ENCODE assay signal across 9 cellular contexts in genomic region chr16:77213542-77214108, GRCh38. TPM values are rescaled to one million over a fixed set of nuclear protein-coding genes. Genes with fewer than 3 reads are reported as not detected.
DNase-seq lines count a peak whose midpoint lies in the region; ATAC-seq and TF ChIP-seq lines count a peak whose summit lies in the region.
"Had no signal": no experiment of that assay in that cellular context is flagged by ENCODE, and none has a peak within 500 bp of the region (broad histone marks: within the 10 kb centered on the region; RNA-seq: fewer than 3 reads in every experiment).

No MANE protein-coding gene starts in this region.

- peaks cover 10% of the 10 kb centered on the region for H3K4me1 Mint-ChIP-seq in T-helper 2 cell treated with Interferon-gamma antibody and Interleukin-4, amounts not matched to agents 5 μg/mL and 100 μg/mL, for 36 hours (ENCODE audit: low read depth)

- no peaks in the 10 kb centered on the region for H3K27me3 ChIP-seq in skeletal muscle satellite cell (ENCODE audit: control insufficient read depth, insufficient read depth, low read length)

- H3K27ac Mint-ChIP-seq in T-helper 2 cell treated with Interferon-gamma antibody and Interleukin-4, amounts not matched to agents 5 μg/mL and 100 μg/mL, for 36 hours: peak overlapping the region; percentile 49

- H3K27me3 Mint-ChIP-seq in T-helper 2 cell treated with Interferon-gamma antibody and Interleukin-4, amounts not matched to agents 5 μg/mL and 100 μg/mL, for 36 hours (ENCODE audit: low read depth): no peaks in the 10 kb centered on the region

- H3K36me3 Mint-ChIP-seq in T-helper 2 cell treated with Interferon-gamma antibody and Interleukin-4, amounts not matched to agents 5 μg/mL and 100 μg/mL, for 36 hours (ENCODE audit: low read depth): no peaks in the 10 kb centered on the region

- no peaks in the 10 kb centered on the region for H3K9me3 Mint-ChIP-seq in T-helper 2 cell treated with Interferon-gamma antibody and Interleukin-4, amounts not matched to agents 5 μg/mL and 100 μg/mL, for 36 hours

- in situ Hi-C loops in SK-MEL-5 (cut with HindIII; ENCODE audit: low pct_unique_long_range_greater_than_20kb, low sequenced_read_pairs): no loop called here

- H3K4me3 ChIP-seq in fibroblast of villous mesenchyme (ENCODE audit: low read depth, low read length) (no peak overlapping the region), skeletal muscle satellite cell (ENCODE audit: low read length) (peak overlapping the region; percentile 18)

- no peak for DNase-seq in T-helper 2 cell treated with Interferon-gamma antibody and Interleukin-4, amounts not matched to agents 5 μg/mL and 100 μg/mL, for 36 hours (ENCODE audit: low spot score)
- no peak for DNase-seq in T-helper 2 cell
- DNase-seq in SK-MEL-5 (ENCODE audit: low read depth, low spot score): peak; percentile 82
- DNase-seq in fibroblast of villous mesenchyme (ENCODE audit: low read depth): peak; percentile 32
- DNase-seq in Kasumi-1 (lab: John Stamatoyannopoulos, UW): no peak

- no peaks in the 10 kb centered on the region for H3K9me3 ChIP-seq in skeletal muscle satellite cell (replicated peaks; ENCODE audit: low read length)

- TF ChIP-seq CTCF in fibroblast of villous mesenchyme (IDR thresholded peaks at IDR 0.05; ENCODE audit: insufficient read depth, low read depth, low read length): no peak

- H3K4me3 Mint-ChIP-seq in T-helper 2 cell treated with Interferon-gamma antibody and Interleukin-4, amounts not matched to agents 5 μg/mL and 100 μg/mL, for 36 hours: peak overlapping the region; percentile 78

- H3K4me1 ChIP-seq in skeletal muscle satellite cell (ENCODE audit: control insufficient read depth, insufficient read depth, low read length): peaks cover 18% of the 10 kb centered on the region
- H3K4me1 ChIP-seq: parathyroid adenoma had no signal

- no peaks in the 10 kb centered on the region for H3K36me3 ChIP-seq in skeletal muscle satellite cell (ENCODE audit: insufficient read depth, low read length)

- H3K4me2 ChIP-seq in skeletal muscle satellite cell (ENCODE audit: low read length): peak overlapping the region; percentile 36

- no peak overlapping the region for H3K9ac ChIP-seq in skeletal muscle satellite cell (ENCODE audit: low read depth, low read length)
- H3K9ac ChIP-seq: parathyroid adenoma had no signal

- no peak for ATAC-seq in GM19351 (IDR thresholded peaks at IDR 0.05; ENCODE audit: unreplicated experiment)
- ATAC-seq in GM19467 (IDR thresholded peaks at IDR 0.05; ENCODE audit: unreplicated experiment): no peak

RNA-seq across cellular contexts. Expression of gene SYCE1L, which starts 14.4 kb away (rescaled TPM):
- total RNA-seq in SK-MEL-5 (2014; rRNA removed; shearing (Covaris generic)): not detected in 2 replicates
- not detected in 2 replicates for polyA plus RNA-seq in SK-MEL-5 (2015; cell fraction: cytosol; rRNA removed)
- polyA plus RNA-seq in SK-MEL-5 (2015; cell fraction: nucleus; rRNA removed): 0.43 TPM in 1 of 2 replicates, not detected in the other
- 0.32 TPM in 1 of 2 replicates, not detected in the other for total RNA-seq in fibroblast of villous mesenchyme
- total RNA-seq in skeletal muscle satellite cell (2012; rRNA removed): not detected in 2 replicates

RNA-seq across cellular contexts. Expression of gene MON1B, which starts 22.6 kb away (rescaled TPM):
- total RNA-seq in SK-MEL-5 (2014; rRNA removed; shearing (Covaris generic)): 6.1 and 6.9 TPM in 2 replicates
- 50.5 and 52.4 TPM in 2 replicates for polyA plus RNA-seq in SK-MEL-5 (2015; cell fraction: cytosol; rRNA removed)
- polyA plus RNA-seq in SK-MEL-5 (2015; cell fraction: nucleus; rRNA removed): 61.1 and 67.8 TPM in 2 replicates
- total RNA-seq in fibroblast of villous mesenchyme: 10.4 and 11.0 TPM in 2 replicates
- 13.7 and 15.7 TPM in 2 replicates for total RNA-seq in skeletal muscle satellite cell (2012; rRNA removed)

Comparison
In these comparisons a context has a peak if more than half of its experiments do, and no peak if none do; other contexts are left out.
1. DNase-seq: peak in SK-MEL-5 (single experiment) and fibroblast of villous mesenchyme (single experiment); none in T-helper 2 cell treated with Interferon-gamma antibody and Interleukin-4, amounts not matched to agents 5 μg/mL and 100 μg/mL, for 36 hours (single experiment), T-helper 2 cell (0 of 5) and Kasumi-1 (0 of 2).